In genomic region chr19:10737680-10738079, GRCh38 we compare ENCODE assay signal across 16 cellular contexts. TPM values are rescaled to one million over a fixed set of nuclear protein-coding genes. Genes with fewer than 3 reads are reported as not detected.
DNase-seq lines count a peak whose midpoint lies in the region; ATAC-seq and TF ChIP-seq lines count a peak whose summit lies in the region.
"Had no signal": no experiment of that assay in that cellular context is flagged by ENCODE, and none has a peak within 500 bp of the region (broad histone marks: within the 10 kb centered on the region; RNA-seq: fewer than 3 reads in every experiment).

No MANE protein-coding gene starts in this region.

- no peak for ATAC-seq in Right ventricle myocardium superior (ENCODE audit: poor library complexity)
- no peak for ATAC-seq in natural killer cell

- H3K27ac Mint-ChIP-seq in natural killer cell, result peak overlapping the region; percentile 74 to 83
- H3K27ac Mint-ChIP-seq: activated naive CD8-positive, alpha-beta T cell treated with anti-CD3 and anti-CD28 coated beads, Interleukin-2, amount 10 ng/mL, durations not matched to agents 7 days and 5 days had no signal

- H3K9me3 ChIP-seq in left ventricle myocardium inferior (replicated peaks) (no peaks in the 10 kb centered on the region), colonic mucosa (no peaks in the 10 kb centered on the region), esophagus squamous epithelium (no peaks in the 10 kb centered on the region)
- H3K9me3 ChIP-seq: tibial nerve had no signal

- H3K4me3 Mint-ChIP-seq in natural killer cell, result no peak overlapping the region
- H3K4me3 Mint-ChIP-seq: activated naive CD8-positive, alpha-beta T cell treated with anti-CD3 and anti-CD28 coated beads, Interleukin-2, amount 10 ng/mL, durations not matched to agents 7 days and 5 days had no signal

- no peak for DNase-seq in left ventricle myocardium inferior
- no peak for DNase-seq in Right ventricle myocardium superior
- no peak for DNase-seq in colonic mucosa
- no peak for DNase-seq in natural killer cell
- no peak for DNase-seq in GM13977 (ENCODE audit: low spot score)
- DNase-seq in DMS153 (lab: John Stamatoyannopoulos, UW), result no peak
- DNase-seq in esophagus squamous epithelium (lab: John Stamatoyannopoulos, UW), result no peak
- DNase-seq in DMS 273 (lab: John Stamatoyannopoulos, UW; ENCODE audit: unreplicated experiment), result no peak
- DNase-seq: ACHN; activated naive CD8-positive, alpha-beta T cell treated with anti-CD3 and anti-CD28 coated beads, Interleukin-2, amount 10 ng/mL, durations not matched to agents 7 days and 5 days; NK-92 treated with Interleukin-12 subunit alpha and Interleukin-12 subunit beta, amount 100 ng/mL, for 24 hours; retina; T-helper 2 cell had no signal

- whole genome bisulfite sequencing in esophagus squamous epithelium, 2 donors, result 89 to 94% methylated on average over 7 to 8 of the region's 8 CpGs

- H3K9ac ChIP-seq in colonic mucosa (ENCODE audit: low read depth in 2 of 2, low read length in 2 of 2), result peak overlapping the region; percentile 33 to 74
- H3K9ac ChIP-seq: KMS-11 had no signal

- H3K27ac ChIP-seq in left ventricle myocardium inferior (replicated peaks), result peak overlapping the region; percentile 61
- H3K27ac ChIP-seq in colonic mucosa, result peak overlapping the region; percentile 95
- H3K27ac ChIP-seq in esophagus squamous epithelium, result peak overlapping the region in 2 of 4 donors; percentile 14 to 33
- H3K27ac ChIP-seq: KMS-11 had no signal

- TF ChIP-seq POLR2A in esophagus squamous epithelium (IDR thresholded peaks at IDR 0.05), result no peak

- in situ Hi-C loops in GM13977 (cut with MboI; ENCODE audit: low pct_unique_long_range_greater_than_20kb, low sequenced_read_pairs, unreplicated experiment), result no loop called here

- H3K4me1 Mint-ChIP-seq in natural killer cell, result peaks cover 38% of the 10 kb centered on the region in 2 donors

- TF ChIP-seq CTCF in left ventricle myocardium inferior (IDR thresholded peaks at IDR 0.05; ENCODE audit: borderline replicate concordance) (no peak), colonic mucosa (IDR thresholded peaks at IDR 0.05) (no peak), natural killer cell (IDR thresholded peaks at IDR 0.05) (no peak), GM13977 (IDR thresholded peaks at IDR 0.05; ENCODE audit: extremely low read depth, insufficient read depth, missing control alignments) (no peak), esophagus squamous epithelium (IDR thresholded peaks at IDR 0.05) (no peak)

- intact Hi-C loops in left ventricle myocardium inferior (cut with micrococcal nuclease), result no loop called here
- intact Hi-C loops in Right ventricle myocardium superior (cut with DNase I), result no loop called here
- intact Hi-C loops in colonic mucosa (cut with DNase I), result no loop called here
- intact Hi-C loops in natural killer cell (cut with micrococcal nuclease), result no loop called here
- intact Hi-C loops in esophagus squamous epithelium (cut with DNase I), result no loop called here

- no peaks in the 10 kb centered on the region for H3K36me3 Mint-ChIP-seq in natural killer cell

- H3K36me3 ChIP-seq in left ventricle myocardium inferior (no peaks in the 10 kb centered on the region), colonic mucosa (no peaks in the 10 kb centered on the region), esophagus squamous epithelium (peaks cover 0 to 5% (median 0%) of the 10 kb centered on the region in 3 donors)
- H3K36me3 ChIP-seq: tibial nerve had no signal

- H3K4me3 ChIP-seq in left ventricle myocardium inferior, result no peak overlapping the region
- no peak overlapping the region for H3K4me3 ChIP-seq in colonic mucosa
- H3K4me3 ChIP-seq in esophagus squamous epithelium, result no peak overlapping the region
- H3K4me3 ChIP-seq: lung, tibial nerve had no signal

- no peaks in the 10 kb centered on the region for H3K27me3 Mint-ChIP-seq in natural killer cell (ENCODE audit: low read depth in 2 of 2)
- H3K27me3 Mint-ChIP-seq: activated naive CD8-positive, alpha-beta T cell treated with anti-CD3 and anti-CD28 coated beads, Interleukin-2, amount 10 ng/mL, durations not matched to agents 7 days and 5 days had no signal

- H3K9me3 Mint-ChIP-seq in natural killer cell, result no peaks in the 10 kb centered on the region

- H3K4me1 ChIP-seq in left ventricle myocardium inferior, result peaks cover 69% of the 10 kb centered on the region
- H3K4me1 ChIP-seq in colonic mucosa, result peaks cover 27% of the 10 kb centered on the region
- H3K4me1 ChIP-seq in esophagus squamous epithelium, result peaks cover 0 to 57% (median 8%) of the 10 kb centered on the region in 3 donors

- H3K27me3 ChIP-seq in left ventricle myocardium inferior (ENCODE audit: low read depth) (no peaks in the 10 kb centered on the region), colonic mucosa (no peaks in the 10 kb centered on the region), esophagus squamous epithelium (no peaks in the 10 kb centered on the region)
- H3K27me3 ChIP-seq: tibial nerve had no signal

RNA-seq across cellular contexts. Expression of gene DNM2, which starts 19.8 kb away (rescaled TPM):
- total RNA-seq in left ventricle myocardium inferior (156 TPM), Right ventricle myocardium superior (180 TPM), colonic mucosa (100 to 1,000 TPM; 450 to 461 TPM), natural killer cell (100 to 1,000 TPM; 419 to 491 (median 428) TPM), esophagus squamous epithelium (100 to 1,000 TPM in 2 of 4 donors, 10 to 100 TPM in 2; 79.9 to 138 (median 102) TPM)

RNA-seq across cellular contexts. Expression of gene QTRT1, which starts 36.4 kb away (rescaled TPM):
- total RNA-seq in left ventricle myocardium inferior, result 30.5 TPM
- total RNA-seq in Right ventricle myocardium superior, result 24.8 TPM
- 10 to 100 TPM; 74.9 to 94.1 TPM for total RNA-seq in colonic mucosa
- total RNA-seq in natural killer cell, result 10 to 100 TPM; 29.0 to 37.5 (median 29.9) TPM
- 10 to 100 TPM; 25.3 to 50.9 (median 27.3) TPM for total RNA-seq in esophagus squamous epithelium
